ENCODE assay signal across 18 cellular contexts in genomic region chr16:86942469-86943175, GRCh38.
DNase-seq lines count a peak whose midpoint lies in the region; ATAC-seq and TF ChIP-seq lines count a peak whose summit lies in the region.
"Had no signal": no experiment of that assay in that cellular context is flagged by ENCODE, and none has a peak within 500 bp of the region (broad histone marks: within the 10 kb centered on the region; RNA-seq: fewer than 3 reads in every experiment).

No MANE protein-coding gene starts in this region.

- no peaks in the 10 kb centered on the region for H3K4me1 Mint-ChIP-seq in Calu3 (ENCODE audit: low read depth, unreplicated experiment)
- H3K4me1 Mint-ChIP-seq: activated T-helper 17 cell treated with anti-CD3 and anti-CD28 coated beads, Interleukin-2, amount 50 U/mL, for 72 hours; memory B cell had no signal

- no peak overlapping the region; the same call in 1 of the 2 replicates for H3K9ac ChIP-seq in PC-3 (ENCODE audit: low read length)
- H3K9ac ChIP-seq: BLaER1 had no signal

- no peaks in the 10 kb centered on the region for H4K20me1 ChIP-seq in PC-3 (ENCODE audit: low read length)
- H4K20me1 ChIP-seq: BLaER1 had no signal

- H3F3A ChIP-seq in PC-3 (ENCODE audit: low read length, unreplicated experiment) = no peaks in the 10 kb centered on the region

- DNase-seq in EH (ENCODE audit: low read depth) (peak; percentile 88), PC-3 (peak; percentile 53), epithelial cell of esophagus (ENCODE audit: low read depth) (peak; percentile 55), retina (peak; percentile 71), NCI-H1105 (lab: John Stamatoyannopoulos, UW) (no peak), HK-2 (ENCODE audit: unreplicated experiment) (no peak), NCI-H748 (lab: John Stamatoyannopoulos, UW; ENCODE audit: unreplicated experiment) (no peak), Calu3 (no peak)
- DNase-seq: activated CD8-positive, alpha-beta T cell treated with anti-CD3 and anti-CD28 coated beads for 36 hours; amniotic stem cell; GOT3; NCI-H1436; NCI-H226; WERI-Rb-1 had no signal

- H3K27me3 Mint-ChIP-seq in Calu3 (ENCODE audit: unreplicated experiment) = peaks cover 84% of the 10 kb centered on the region
- H3K27me3 Mint-ChIP-seq: activated CD8-positive, alpha-beta T cell treated with anti-CD3 and anti-CD28 coated beads for 36 hours had no signal

- H3K27ac ChIP-seq in PC-3 (ENCODE audit: low read length) = peak overlapping the region; percentile 60
- H3K27ac ChIP-seq: BLaER1, WERI-Rb-1 had no signal

- POLR2A ChIA-PET in PC-3 (lab: Charles Lee; ENCODE audit: unreplicated experiment) = interaction anchor here (0.5 kb wide), 1 partner anchor 164 kb away, joined by 8 read pairs; no protein-coding TSS in a partner anchor

- H3K4me3 ChIP-seq in PC-3 (ENCODE audit: low read length) = no peak overlapping the region
- no peak overlapping the region for H3K4me3 ChIP-seq in epithelial cell of esophagus (ENCODE audit: low read length)
- H3K4me3 ChIP-seq: BLaER1, K562 had no signal

- peak overlapping the region; percentile 59 for H3K4me2 ChIP-seq in PC-3 (ENCODE audit: low read length)
- H3K4me2 ChIP-seq: BLaER1 had no signal

- no peaks in the 10 kb centered on the region for H3K9me3 Mint-ChIP-seq in Calu3 (ENCODE audit: low read depth, unreplicated experiment)
- H3K9me3 Mint-ChIP-seq: activated CD8-positive, alpha-beta T cell treated with anti-CD3 and anti-CD28 coated beads for 36 hours; activated T-helper 17 cell treated with anti-CD3 and anti-CD28 coated beads, Interleukin-2, amount 50 U/mL, for 72 hours had no signal

- H3K36me3 ChIP-seq in PC-3 (ENCODE audit: low read depth, low read length) = no peaks in the 10 kb centered on the region
- H3K36me3 ChIP-seq: BLaER1, WERI-Rb-1 had no signal

- H3K9me2 ChIP-seq in PC-3 (replicated peaks; ENCODE audit: low read length) = no peaks in the 10 kb centered on the region

- no peaks in the 10 kb centered on the region for H3K36me3 Mint-ChIP-seq in Calu3 (ENCODE audit: insufficient read depth, unreplicated experiment)
- H3K36me3 Mint-ChIP-seq: memory B cell had no signal

- H3K27ac Mint-ChIP-seq in Calu3 (ENCODE audit: unreplicated experiment) = no peak overlapping the region
- H3K27ac Mint-ChIP-seq: activated CD8-positive, alpha-beta T cell treated with anti-CD3 and anti-CD28 coated beads for 36 hours; activated T-helper 17 cell treated with anti-CD3 and anti-CD28 coated beads, Interleukin-2, amount 50 U/mL, for 72 hours; memory B cell had no signal

- peak overlapping the region; percentile 9; the same call in 1 of the 2 replicates for H2AFZ ChIP-seq in PC-3 (ENCODE audit: low read length)

- no peak overlapping the region for H3K4me3 Mint-ChIP-seq in Calu3 (ENCODE audit: low read depth, unreplicated experiment)
- H3K4me3 Mint-ChIP-seq: activated CD8-positive, alpha-beta T cell treated with anti-CD3 and anti-CD28 coated beads for 36 hours; activated T-helper 17 cell treated with anti-CD3 and anti-CD28 coated beads, Interleukin-2, amount 50 U/mL, for 72 hours; memory B cell had no signal

- no peaks in the 10 kb centered on the region for H3K27me3 ChIP-seq in PC-3 (ENCODE audit: low read length)
- H3K27me3 ChIP-seq: BLaER1 had no signal

- H3K79me2 ChIP-seq in PC-3 (ENCODE audit: low read length) = no peaks in the 10 kb centered on the region

- BruUV-seq in PC-3 (replicated peaks; lab: Mats Ljungman, UMichigan) = no TSS peak
- BruUV-seq in Calu3 (replicated peaks; lab: Mats Ljungman, UMichigan) = no TSS peak

- TF ChIP-seq CTCF in PC-3 (conservative IDR thresholded peaks at IDR 0.05; ENCODE audit: low read depth, low read length) = no peak
- TF ChIP-seq CTCF in epithelial cell of esophagus (IDR thresholded peaks at IDR 0.05; ENCODE audit: insufficient read depth, low read depth, low read length, missing control alignments) = no peak
- no peak for TF ChIP-seq CTCF in Calu3 (IDR thresholded peaks at IDR 0.05; ENCODE audit: unreplicated experiment)

- CTCF ChIA-PET in PC-3 (lab: Charles Lee) (interaction anchor here (0.5 kb wide), 1 partner anchor 9 kb away, joined by 3 read pairs; no protein-coding TSS in a partner anchor), Calu3 (lab: Charles Lee) (interaction anchor here (0.5 kb wide), 1 partner anchor 75 kb away, joined by 4 read pairs; no protein-coding TSS in a partner anchor)

- H3K9me3 ChIP-seq in PC-3 (ENCODE audit: low read length) = no peaks in the 10 kb centered on the region

- intact Hi-C loops in PC-3 (cut with micrococcal nuclease) = no loop called here
- intact Hi-C loops in Calu3 (cut with micrococcal nuclease; ENCODE audit: unreplicated experiment) = no loop called here

- peaks cover 28% of the 10 kb centered on the region for H3K4me1 ChIP-seq in PC-3 (ENCODE audit: insufficient read depth, low read length)
- H3K4me1 ChIP-seq: BLaER1 had no signal

- peak; percentile 89 for ATAC-seq in PC-3
- ATAC-seq: activated CD8-positive, alpha-beta T cell treated with anti-CD3 and anti-CD28 coated beads for 36 hours; activated T-helper 17 cell treated with anti-CD3 and anti-CD28 coated beads, Interleukin-2, amount 50 U/mL, for 72 hours; K562 had no signal

Comparison
In these comparisons a context has a peak if more than half of its experiments do, and no peak if none do; other contexts are left out.
1. DNase-seq: peak in EH (single experiment), PC-3 (single experiment), epithelial cell of esophagus (single experiment) and retina (single experiment); none in NCI-H1105 (single experiment), HK-2 (single experiment), NCI-H748 (single experiment) and Calu3 (single experiment).